ENCODE assay signal across 30 cellular contexts in genomic region chr12:4212845-4213244, GRCh38.
"Had no signal": no experiment of that assay in that cellular context is flagged by ENCODE, and none has a peak within 500 bp of the region (broad histone marks: within the 10 kb centered on the region; RNA-seq: fewer than 3 reads in every experiment).

No MANE protein-coding gene starts in this region.

- ATAC-seq: activated CD4-positive, CD25-positive, alpha-beta regulatory T cell treated with anti-CD3 and anti-CD28 coated beads, Interleukin-2, amount 50 U/mL, for 24 hours; activated CD8-positive, alpha-beta T cell treated with anti-CD3 and anti-CD28 coated beads, Interleukin-2, amount 10 ng/mL, durations not matched to agents 7 days and 5 days; activated naive CD4-positive, alpha-beta T cell treated with anti-CD3 and anti-CD28 coated beads, Interleukin-2, amount 50 U/mL, for 72 hours; activated T-cell treated with anti-CD3 and anti-CD28 coated beads, Interleukin-2, amount 50 U/mL, for 4 hours; activated T-helper 17 cell treated with anti-CD3 and anti-CD28 coated beads, Interleukin-2, amount 50 U/mL, for 72 hours; esophagus mucosa; foreskin keratinocyte; gastrocnemius medialis; heart left ventricle had no signal

- H3K4me3 ChIP-seq: ascending aorta, breast epithelium, cardiac muscle cell, colonic mucosa, dorsolateral prefrontal cortex, gastrocnemius medialis, heart left ventricle had no signal

- H3K36me3 ChIP-seq: ascending aorta, breast epithelium, cardiac muscle cell, colonic mucosa, gastrocnemius medialis, heart left ventricle had no signal

- H3K4me1 Mint-ChIP-seq: brain had no signal

- H3K9me3 ChIP-seq: ascending aorta, breast epithelium, colonic mucosa, gastrocnemius medialis, heart left ventricle had no signal

- H3K4me1 ChIP-seq: ascending aorta, breast epithelium, colonic mucosa, gastrocnemius medialis had no signal

- H3K9me3 Mint-ChIP-seq: activated B cell treated with CpG ODN at 0.5 μM for 24 hours; activated CD4-positive, alpha-beta memory T cell treated with anti-CD3 and anti-CD28 coated beads for 36 hours; activated naive CD4-positive, alpha-beta T cell treated with anti-CD3 and anti-CD28 coated beads for 36 hours; activated naive CD4-positive, alpha-beta T cell treated with anti-CD3 and anti-CD28 coated beads, Interleukin-2, amount 50 U/mL, for 72 hours; activated T-cell treated with anti-CD3 and anti-CD28 coated beads, Interleukin-2, amount 50 U/mL, for 4 hours; activated T-helper 17 cell treated with anti-CD3 and anti-CD28 coated beads, Interleukin-2, amount 50 U/mL, for 72 hours; brain; dendritic cell treated with granulocyte-macrophage colony-stimulating factor and Interleukin-4, amounts not matched to agents 40 ng/mL and 50 ng/mL, for 4 days; endodermal cell had no signal

- DNase-seq: activated B cell treated with CpG ODN at 0.5 μM for 24 hours; activated CD4-positive, alpha-beta memory T cell treated with anti-CD3 and anti-CD28 coated beads for 36 hours; activated CD4-positive, alpha-beta T cell treated with anti-CD3 and anti-CD28 coated beads for 48 hours; activated CD4-positive, alpha-beta T cell treated with anti-CD3 and anti-CD28 coated beads, Interleukin-2, amount 50 U/mL, for 1 hour; activated CD8-positive, alpha-beta T cell treated with anti-CD3 and anti-CD28 coated beads, Interleukin-2, amount 10 ng/mL, durations not matched to agents 7 days and 5 days; activated effector memory CD4-positive, alpha-beta T cell treated with Interleukin-2 at 50 U/mL for 16 hours; activated gamma-delta T cell treated with Interleukin-2 at 50 U/mL for 16 hours; activated naive CD4-positive, alpha-beta T cell treated with anti-CD3 and anti-CD28 coated beads for 36 hours; activated naive CD8-positive, alpha-beta T cell treated with anti-CD3 and anti-CD28 coated beads, Interleukin-2, amount 10 ng/mL, durations not matched to agents 7 days and 5 days; activated T-cell treated with anti-CD3 and anti-CD28 coated beads, Interleukin-2, amount 50 U/mL, for 4 hours; central memory CD4-positive, alpha-beta T cell; cerebellar nuclear complex; colonic mucosa; dorsolateral prefrontal cortex; effector memory CD4-positive, alpha-beta T cell; endodermal cell; foreskin keratinocyte; gastrocnemius medialis; glutamatergic neuron; heart left ventricle; T-helper 2 cell had no signal

- H3K27ac Mint-ChIP-seq: activated B cell treated with CpG ODN at 0.5 μM for 24 hours; activated CD4-positive, alpha-beta memory T cell treated with anti-CD3 and anti-CD28 coated beads for 36 hours; activated CD8-positive, alpha-beta T cell treated with anti-CD3 and anti-CD28 coated beads, Interleukin-2, amount 10 ng/mL, durations not matched to agents 7 days and 5 days; activated naive CD4-positive, alpha-beta T cell treated with anti-CD3 and anti-CD28 coated beads for 36 hours; activated naive CD4-positive, alpha-beta T cell treated with anti-CD3 and anti-CD28 coated beads, Interleukin-2, amount 50 U/mL, for 72 hours; activated naive CD8-positive, alpha-beta T cell treated with anti-CD3 and anti-CD28 coated beads, Interleukin-2, amount 10 ng/mL, durations not matched to agents 7 days and 5 days; activated T-helper 17 cell treated with anti-CD3 and anti-CD28 coated beads, Interleukin-2, amount 50 U/mL, for 72 hours; brain; dendritic cell treated with granulocyte-macrophage colony-stimulating factor and Interleukin-4, amounts not matched to agents 40 ng/mL and 50 ng/mL, for 4 days; endodermal cell had no signal

- H3K27me3 ChIP-seq: ascending aorta, cardiac muscle cell, colonic mucosa had no signal

- H3K27ac ChIP-seq: ascending aorta, breast epithelium, cardiac muscle cell, colonic mucosa, dorsolateral prefrontal cortex, foreskin keratinocyte, gastrocnemius medialis, heart left ventricle had no signal

- H3K4me3 Mint-ChIP-seq: activated B cell treated with CpG ODN at 0.5 μM for 24 hours; activated CD4-positive, alpha-beta memory T cell treated with anti-CD3 and anti-CD28 coated beads for 36 hours; activated CD8-positive, alpha-beta T cell treated with anti-CD3 and anti-CD28 coated beads, Interleukin-2, amount 10 ng/mL, durations not matched to agents 7 days and 5 days; activated naive CD4-positive, alpha-beta T cell treated with anti-CD3 and anti-CD28 coated beads for 36 hours; activated naive CD8-positive, alpha-beta T cell treated with anti-CD3 and anti-CD28 coated beads, Interleukin-2, amount 10 ng/mL, durations not matched to agents 7 days and 5 days; activated T-cell treated with anti-CD3 and anti-CD28 coated beads, Interleukin-2, amount 50 U/mL, for 4 hours; activated T-helper 17 cell treated with anti-CD3 and anti-CD28 coated beads, Interleukin-2, amount 50 U/mL, for 72 hours; brain; dendritic cell treated with granulocyte-macrophage colony-stimulating factor and Interleukin-4, amounts not matched to agents 40 ng/mL and 50 ng/mL, for 4 days; endodermal cell had no signal

- H3K36me3 Mint-ChIP-seq: activated CD4-positive, alpha-beta memory T cell treated with anti-CD3 and anti-CD28 coated beads for 36 hours; activated naive CD4-positive, alpha-beta T cell treated with anti-CD3 and anti-CD28 coated beads, Interleukin-2, amount 50 U/mL, for 72 hours; brain had no signal

- H3K27me3 Mint-ChIP-seq: activated B cell treated with CpG ODN at 0.5 μM for 24 hours; activated CD4-positive, alpha-beta memory T cell treated with anti-CD3 and anti-CD28 coated beads for 36 hours had no signal
